Comparison of ENCODE assay signal across 8 cellular contexts in genomic region chr7:12212051-12212485, GRCh38. TPM values are rescaled to one million over a fixed set of nuclear protein-coding genes. Genes with fewer than 3 reads are reported as not detected.
DNase-seq lines count a peak whose midpoint lies in the region; ATAC-seq and TF ChIP-seq lines count a peak whose summit lies in the region.

No MANE protein-coding gene starts in this region.

- no peaks in the 10 kb centered on the region for H3K9me3 Mint-ChIP-seq in CD8-positive, alpha-beta T cell
- H3K9me3 Mint-ChIP-seq in activated CD4-positive, alpha-beta memory T cell treated with anti-CD3 and anti-CD28 coated beads for 36 hours: no peaks in the 10 kb centered on the region
- peaks cover 2% of the 10 kb centered on the region for H3K9me3 Mint-ChIP-seq in glutamatergic neuron (ENCODE audit: unreplicated experiment)

- H3K27ac ChIP-seq in CD8-positive, alpha-beta T cell (ENCODE audit: low read depth, low read length): peak overlapping the region; percentile 95
- peak overlapping the region; percentile 71 for H3K27ac ChIP-seq in KOPT-K1 (ENCODE audit: low read depth, low read length, poor library complexity, severe bottlenecking)

- peaks cover 4% of the 10 kb centered on the region for H3K36me3 ChIP-seq in CD8-positive, alpha-beta T cell (ENCODE audit: insufficient read depth, low read length)
- peaks cover 22% of the 10 kb centered on the region for H3K36me3 ChIP-seq in KOPT-K1 (ENCODE audit: insufficient read depth, low read length)
- H3K36me3 ChIP-seq in skeletal muscle satellite cell (ENCODE audit: insufficient read depth, low read length): peaks cover 3% of the 10 kb centered on the region

- CTCF ChIA-PET in CD8-positive, alpha-beta T cell (lab: Charles Lee): interaction anchor here (0.6 to 2.4 kb wide), 8 partner anchors 17 to 144 kb away, joined by 3 to 12 read pairs (median 4); no protein-coding TSS in a partner anchor
- CTCF ChIA-PET in activated CD4-positive, alpha-beta memory T cell treated with anti-CD3 and anti-CD28 coated beads for 36 hours (lab: Charles Lee): interaction anchor here (1.0 to 2.0 kb wide), 2 partner anchors 46 to 80 kb away, joined by 4 to 7 read pairs; no protein-coding TSS in a partner anchor

- peaks cover 29% of the 10 kb centered on the region for H3K4me1 ChIP-seq in CD8-positive, alpha-beta T cell (ENCODE audit: insufficient read depth, low read length)
- peaks cover 13% of the 10 kb centered on the region for H3K4me1 ChIP-seq in skeletal muscle satellite cell (ENCODE audit: control insufficient read depth, insufficient read depth, low read length)

- peak overlapping the region; percentile 88 for H3K9ac ChIP-seq in skeletal muscle satellite cell (ENCODE audit: low read depth, low read length)

- H3K9me3 ChIP-seq in CD8-positive, alpha-beta T cell (ENCODE audit: low read length): no peaks in the 10 kb centered on the region
- H3K9me3 ChIP-seq in KOPT-K1 (ENCODE audit: insufficient read depth, low read length, poor library complexity, severe bottlenecking) (no peaks in the 10 kb centered on the region), skeletal muscle satellite cell (replicated peaks; ENCODE audit: low read length) (no peaks in the 10 kb centered on the region)

- no peak for ATAC-seq in CD8-positive, alpha-beta T cell
- ATAC-seq in GM19395 (IDR thresholded peaks at IDR 0.05; ENCODE audit: unreplicated experiment): no peak

- intact Hi-C loops in CD8-positive, alpha-beta T cell (cut with DNase I, micrococcal nuclease): loop anchor here (2.0 to 5.0 kb wide), 4 partner anchors 47 to 1270 kb away; partner anchors contain the start of gene PHF14 (in 1 of the 2)
- intact Hi-C loops in activated CD4-positive, alpha-beta memory T cell treated with anti-CD3 and anti-CD28 coated beads for 36 hours (cut with micrococcal nuclease): no loop called here

- peak overlapping the region; percentile 99 for H3K27ac Mint-ChIP-seq in CD8-positive, alpha-beta T cell
- peak overlapping the region; percentile 91 for H3K27ac Mint-ChIP-seq in activated CD4-positive, alpha-beta memory T cell treated with anti-CD3 and anti-CD28 coated beads for 36 hours
- peak overlapping the region; percentile 85 for H3K27ac Mint-ChIP-seq in glutamatergic neuron (ENCODE audit: unreplicated experiment)

- H3K4me2 ChIP-seq in skeletal muscle satellite cell (ENCODE audit: low read length): peak overlapping the region; percentile 91

- POLR2A ChIA-PET in CD8-positive, alpha-beta T cell (lab: Charles Lee): interaction anchor here (0.6 to 2.8 kb wide), 6 partner anchors 9 to 110 kb away, joined by 3 to 14 read pairs (median 4); no protein-coding TSS in a partner anchor
- POLR2A ChIA-PET in activated CD4-positive, alpha-beta memory T cell treated with anti-CD3 and anti-CD28 coated beads for 36 hours (lab: Charles Lee): interaction anchor here (0.7 kb wide), 1 partner anchor 44 kb away, joined by 4 read pairs; no protein-coding TSS in a partner anchor

- TF ChIP-seq CTCF in CD8-positive, alpha-beta T cell (IDR thresholded peaks at IDR 0.05): no peak
- TF ChIP-seq CTCF in glutamatergic neuron (IDR thresholded peaks at IDR 0.05; ENCODE audit: partially characterized antibody, unreplicated experiment): no peak

- H3K27me3 Mint-ChIP-seq in CD8-positive, alpha-beta T cell (ENCODE audit: low read depth): no peaks in the 10 kb centered on the region
- H3K27me3 Mint-ChIP-seq in activated CD4-positive, alpha-beta memory T cell treated with anti-CD3 and anti-CD28 coated beads for 36 hours: no peaks in the 10 kb centered on the region
- H3K27me3 Mint-ChIP-seq in glutamatergic neuron (ENCODE audit: unreplicated experiment): peaks cover 2% of the 10 kb centered on the region

- peak overlapping the region; percentile 98 for H3K4me3 Mint-ChIP-seq in CD8-positive, alpha-beta T cell
- H3K4me3 Mint-ChIP-seq in activated CD4-positive, alpha-beta memory T cell treated with anti-CD3 and anti-CD28 coated beads for 36 hours: peak overlapping the region; percentile 97
- H3K4me3 Mint-ChIP-seq in glutamatergic neuron (ENCODE audit: unreplicated experiment): peak overlapping the region; percentile 95

- no peak for DNase-seq in CD8-positive, alpha-beta T cell
- no peak for DNase-seq in activated CD4-positive, alpha-beta memory T cell treated with anti-CD3 and anti-CD28 coated beads for 36 hours
- DNase-seq in glutamatergic neuron: no peak
- no peak for DNase-seq in activated CD4-positive, CD25-positive, alpha-beta regulatory T cell treated with anti-CD3 and anti-CD28 coated beads, Interleukin-2, amount 50 U/mL, for 72 hours
- DNase-seq in central memory CD4-positive, alpha-beta T cell: no peak

- no peaks in the 10 kb centered on the region for H3K27me3 ChIP-seq in CD8-positive, alpha-beta T cell (ENCODE audit: insufficient read depth, low read length)
- H3K27me3 ChIP-seq in skeletal muscle satellite cell (ENCODE audit: control insufficient read depth, insufficient read depth, low read length): peaks cover 13% of the 10 kb centered on the region

- H3K4me1 Mint-ChIP-seq in CD8-positive, alpha-beta T cell (ENCODE audit: low read depth): peaks cover 47% of the 10 kb centered on the region
- H3K4me1 Mint-ChIP-seq in activated CD4-positive, alpha-beta memory T cell treated with anti-CD3 and anti-CD28 coated beads for 36 hours (ENCODE audit: low read depth): peaks cover 34% of the 10 kb centered on the region
- H3K4me1 Mint-ChIP-seq in glutamatergic neuron (ENCODE audit: low read depth, unreplicated experiment): peaks cover 5% of the 10 kb centered on the region

- peak overlapping the region; percentile 83 for H3K4me3 ChIP-seq in CD8-positive, alpha-beta T cell (ENCODE audit: low read depth, low read length)
- peak overlapping the region; percentile 87 for H3K4me3 ChIP-seq in skeletal muscle satellite cell (ENCODE audit: low read length)

- H3K36me3 Mint-ChIP-seq in CD8-positive, alpha-beta T cell: peaks cover 37% of the 10 kb centered on the region
- H3K36me3 Mint-ChIP-seq in activated CD4-positive, alpha-beta memory T cell treated with anti-CD3 and anti-CD28 coated beads for 36 hours: peaks cover 7% of the 10 kb centered on the region
- H3K36me3 Mint-ChIP-seq in glutamatergic neuron (ENCODE audit: unreplicated experiment): no peaks in the 10 kb centered on the region

RNA-seq across cellular contexts. Expression of gene TMEM106B, which starts 1.0 kb away (rescaled TPM):
- 10 to 100 TPM; 15.0 to 17.3 TPM for total RNA-seq in CD8-positive, alpha-beta T cell
- 10 to 100 TPM; 25.5 to 26.2 TPM for total RNA-seq in activated CD4-positive, alpha-beta memory T cell treated with anti-CD3 and anti-CD28 coated beads for 36 hours
- total RNA-seq in glutamatergic neuron (ENCODE audit: unreplicated experiment): 19.4 TPM
- total RNA-seq in skeletal muscle satellite cell (2012; rRNA removed): 40.0 and 57.0 TPM in 2 replicates
